25 cellular contexts compared by ENCODE assay signal in the genomic region with DNA sequence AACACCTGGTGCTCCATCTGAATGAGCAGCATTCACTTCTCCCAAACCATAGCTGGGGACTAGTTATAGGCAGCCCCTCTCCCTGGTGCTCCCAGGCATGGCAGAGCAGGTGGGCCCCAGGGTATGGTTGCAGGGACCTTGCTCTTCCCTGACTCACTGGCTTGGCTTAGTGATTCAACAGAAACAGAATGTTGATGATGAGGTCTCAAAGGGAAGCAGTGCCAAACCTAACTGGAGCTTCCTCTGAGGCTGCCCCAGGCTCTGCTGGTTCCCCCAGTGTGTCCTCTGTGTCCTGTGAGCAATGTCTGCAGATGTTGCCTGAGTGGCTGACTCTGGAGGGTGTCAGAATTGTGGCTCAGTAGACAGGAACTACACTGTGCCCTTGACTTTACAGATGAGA. TPM values are rescaled to one million over a fixed set of nuclear protein-coding genes. Genes with fewer than 3 reads are reported as not detected.
DNase-seq lines count a peak whose midpoint lies in the region; ATAC-seq, FAIRE-seq and TF ChIP-seq lines count a peak whose summit lies in the region.
"Had no signal": no experiment of that assay in that cellular context is flagged by ENCODE, and none has a peak within 500 bp of the region (broad histone marks: within the 10 kb centered on the region; RNA-seq: fewer than 3 reads in every experiment).

No MANE protein-coding gene starts in this region.

- H2AFZ ChIP-seq in GM23248 (no peak overlapping the region), osteoblast (ENCODE audit: low read length) (no peak overlapping the region)

- no peaks in the 10 kb centered on the region for H3K9me2 ChIP-seq in GM23248 (ENCODE audit: insufficient read depth)

- H3K4me1 Mint-ChIP-seq in activated CD4-positive, alpha-beta T cell treated with anti-CD3 and anti-CD28 coated beads, Interleukin-2, amount 10 ng/mL, durations not matched to agents 24 days and 14 days = no peaks in the 10 kb centered on the region
- H3K4me1 Mint-ChIP-seq: CD4-positive, CD25-positive, alpha-beta regulatory T cell had no signal

- no peak overlapping the region for H3K9ac ChIP-seq in GM23248
- H3K9ac ChIP-seq: KMS-11 had no signal

- intact Hi-C loops in activated CD4-positive, alpha-beta T cell treated with anti-CD3 and anti-CD28 coated beads, Interleukin-2, amount 10 ng/mL, durations not matched to agents 24 days and 14 days (cut with micrococcal nuclease) = no loop called here

- in situ Hi-C loops in GM23248 (cut with MboI) = no loop called here

- H3K4me1 ChIP-seq in GM23248 (ENCODE audit: insufficient read depth) = peaks cover 15% of the 10 kb centered on the region
- H3K4me1 ChIP-seq in osteoblast (ENCODE audit: insufficient read depth, low read length) = no peaks in the 10 kb centered on the region
- H3K4me1 ChIP-seq: A549, Caco-2, SJCRH30 had no signal

- H3K27ac Mint-ChIP-seq in activated CD4-positive, alpha-beta T cell treated with anti-CD3 and anti-CD28 coated beads, Interleukin-2, amount 10 ng/mL, durations not matched to agents 24 days and 14 days = no peak overlapping the region
- H3K27ac Mint-ChIP-seq: CD4-positive, CD25-positive, alpha-beta regulatory T cell had no signal

- H3K9me3 ChIP-seq in GM23248 (ENCODE audit: low read depth) (no peaks in the 10 kb centered on the region), osteoblast (ENCODE audit: low read depth, low read length) (no peaks in the 10 kb centered on the region)
- H3K9me3 ChIP-seq: A549, Caco-2, SJCRH30 had no signal

- H4K20me1 ChIP-seq in GM23248 (ENCODE audit: insufficient read depth) (no peaks in the 10 kb centered on the region), osteoblast (ENCODE audit: insufficient read depth, low read length) (no peaks in the 10 kb centered on the region)

- H3K27ac ChIP-seq in GM23248 (no peak overlapping the region), osteoblast (ENCODE audit: low read depth, low read length) (no peak overlapping the region)
- H3K27ac ChIP-seq: A549, KMS-11, SJCRH30 had no signal

- POLR2A ChIA-PET in BJ (lab: Charles Lee) = no interaction called here

- H3K36me3 ChIP-seq in BJ (ENCODE audit: control insufficient read depth, insufficient read depth, low read length) (no peaks in the 10 kb centered on the region), GM23248 (ENCODE audit: low read depth) (no peaks in the 10 kb centered on the region), bronchial epithelial cell (ENCODE audit: control insufficient read depth, insufficient read depth, low read length) (no peaks in the 10 kb centered on the region), osteoblast (ENCODE audit: insufficient read depth, low read length) (no peaks in the 10 kb centered on the region)
- H3K36me3 ChIP-seq: SJCRH30 had no signal

- peaks cover 7% of the 10 kb centered on the region; the same call in 1 of the 2 replicates for H3F3A ChIP-seq in GM23248 (ENCODE audit: insufficient read depth)

- TF ChIP-seq CTCF in BJ (IDR thresholded peaks at IDR 0.05; ENCODE audit: insufficient read depth, low read depth, low read length) = no peak
- TF ChIP-seq CTCF in bronchial epithelial cell (IDR thresholded peaks at IDR 0.05; ENCODE audit: insufficient read depth, low read length, severe bottlenecking) = no peak
- no peak for TF ChIP-seq CTCF in osteoblast (IDR thresholded peaks at IDR 0.05; ENCODE audit: extremely low read depth, low read depth, low read length)

- ATAC-seq in left lobe of liver = no peak
- ATAC-seq in GM18873 (IDR thresholded peaks at IDR 0.05; ENCODE audit: low FRiP score, unreplicated experiment) = no peak

- H3K27me3 Mint-ChIP-seq in activated CD4-positive, alpha-beta T cell treated with anti-CD3 and anti-CD28 coated beads, Interleukin-2, amount 10 ng/mL, durations not matched to agents 24 days and 14 days = peaks cover 11% of the 10 kb centered on the region

- H3K4me2 ChIP-seq in GM23248 (ENCODE audit: unreplicated experiment) (no peak overlapping the region), osteoblast (ENCODE audit: insufficient read depth, low read length) (no peak overlapping the region)
- H3K4me2 ChIP-seq: A549, KMS-11 had no signal

- H3K9me3 Mint-ChIP-seq in activated CD4-positive, alpha-beta T cell treated with anti-CD3 and anti-CD28 coated beads, Interleukin-2, amount 10 ng/mL, durations not matched to agents 24 days and 14 days = no peaks in the 10 kb centered on the region

- no peaks in the 10 kb centered on the region for H3K79me2 ChIP-seq in GM23248 (ENCODE audit: insufficient read depth)
- no peaks in the 10 kb centered on the region for H3K79me2 ChIP-seq in osteoblast (ENCODE audit: insufficient read depth, low read length)

- no peak for FAIRE-seq in bronchial epithelial cell (lab: Jason Lieb, UNC)
- FAIRE-seq: A549, GM12891, H54 had no signal

- CTCF ChIA-PET in BJ (lab: Yijun Ruan, JAX) = no interaction called here

- H3K4me3 ChIP-seq in BJ (ENCODE audit: low read depth, low read length) = no peak overlapping the region
- H3K4me3 ChIP-seq in GM23248 = no peak overlapping the region
- no peak overlapping the region for H3K4me3 ChIP-seq in bronchial epithelial cell (ENCODE audit: low read depth, low read length)
- no peak overlapping the region for H3K4me3 ChIP-seq in osteoblast (ENCODE audit: insufficient read depth, low read length)
- H3K4me3 ChIP-seq: A549, SJCRH30 had no signal

- DNase-seq in BJ (ENCODE audit: low read depth) (peak; percentile 17), GM23248 (peak; percentile 89), bronchial epithelial cell (ENCODE audit: low read depth) (peak; percentile 17), osteoblast (ENCODE audit: insufficient read length, low spot score, missing footprints) (peak; percentile 77), left lobe of liver (ENCODE audit: low spot score) (no peak), NCI-H2171 (lab: John Stamatoyannopoulos, UW) (no peak)
- no peak for DNase-seq in activated CD4-positive, alpha-beta T cell treated with anti-CD3 and anti-CD28 coated beads, Interleukin-2, amount 10 ng/mL, durations not matched to agents 24 days and 14 days
- DNase-seq: AML-193; Caco-2; CD4-positive, CD25-positive, alpha-beta regulatory T cell; MM.1S; NCI-H1105; NCI-H1694 treated with DMSO at 0.1 percent for 48 hours; NCI-H2107; NCI-H446; NCI-H748 treated with DMSO at 0.1 percent for 48 hours; OCI-M1; RPMI8226; SJCRH30 had no signal

- no peak overlapping the region for H3K4me3 Mint-ChIP-seq in activated CD4-positive, alpha-beta T cell treated with anti-CD3 and anti-CD28 coated beads, Interleukin-2, amount 10 ng/mL, durations not matched to agents 24 days and 14 days

- H3K36me3 Mint-ChIP-seq in activated CD4-positive, alpha-beta T cell treated with anti-CD3 and anti-CD28 coated beads, Interleukin-2, amount 10 ng/mL, durations not matched to agents 24 days and 14 days (ENCODE audit: low read depth) = no peaks in the 10 kb centered on the region
- H3K36me3 Mint-ChIP-seq: CD4-positive, CD25-positive, alpha-beta regulatory T cell had no signal

- no peaks in the 10 kb centered on the region; the same call in 1 of the 2 replicates for H3K27me3 ChIP-seq in BJ (ENCODE audit: control insufficient read depth, insufficient read depth, low read length)
- peaks cover 7% of the 10 kb centered on the region; the same call in 1 of the 2 replicates for H3K27me3 ChIP-seq in GM23248 (replicated peaks; ENCODE audit: insufficient read depth)
- H3K27me3 ChIP-seq in bronchial epithelial cell (ENCODE audit: control insufficient read depth, insufficient read depth, low read length) = peaks cover 4% of the 10 kb centered on the region
- H3K27me3 ChIP-seq in osteoblast (ENCODE audit: insufficient read depth, low read length) = no peaks in the 10 kb centered on the region
- H3K27me3 ChIP-seq: SJCRH30 had no signal

RNA-seq across cellular contexts. Expression of a gene that starts 3.7 kb away (rescaled TPM):
- polyA plus RNA-seq in BJ (2011; rRNA removed) (0.01 TPM in 1 of 2 replicates, not detected in the other), GM23248 (2016; fragmentation: Nextera tagmentation; extraction: Ambion mirVana) (not detected in 2 replicates)
- polyA minus RNA-seq in BJ (2011; rRNA and poly(A)+ RNA removed) = not detected in 2 replicates
- not detected in 2 replicates for total RNA-seq in GM23248 (2014; rRNA removed; shearing (Covaris generic))
- total RNA-seq in bronchial epithelial cell (not detected in 2 replicates), osteoblast (not detected in 2 replicates), left lobe of liver (not detected)
- total RNA-seq in activated CD4-positive, alpha-beta T cell treated with anti-CD3 and anti-CD28 coated beads, Interleukin-2, amount 10 ng/mL, durations not matched to agents 24 days and 14 days = not detected in 2 replicates
- total RNA-seq: Caco-2; CD4-positive, CD25-positive, alpha-beta regulatory T cell; G401; SJCRH30 had no signal
- polyA plus RNA-seq: A549; CD4-positive, CD25-positive, alpha-beta regulatory T cell had no signal

Comparison
In these comparisons a context has a peak if more than half of its experiments do, and no peak if none do; other contexts are left out.
1. DNase-seq: peak in BJ (single experiment), GM23248 (single experiment), bronchial epithelial cell (single experiment) and osteoblast (single experiment); none in left lobe of liver (single experiment), activated CD4-positive, alpha-beta T cell treated with anti-CD3 and anti-CD28 coated beads, Interleukin-2, amount 10 ng/mL, durations not matched to agents 24 days and 14 days (single experiment) and NCI-H2171 (single experiment).